Comparison of ENCODE assay signal across 7 cellular contexts in the genomic region with DNA sequence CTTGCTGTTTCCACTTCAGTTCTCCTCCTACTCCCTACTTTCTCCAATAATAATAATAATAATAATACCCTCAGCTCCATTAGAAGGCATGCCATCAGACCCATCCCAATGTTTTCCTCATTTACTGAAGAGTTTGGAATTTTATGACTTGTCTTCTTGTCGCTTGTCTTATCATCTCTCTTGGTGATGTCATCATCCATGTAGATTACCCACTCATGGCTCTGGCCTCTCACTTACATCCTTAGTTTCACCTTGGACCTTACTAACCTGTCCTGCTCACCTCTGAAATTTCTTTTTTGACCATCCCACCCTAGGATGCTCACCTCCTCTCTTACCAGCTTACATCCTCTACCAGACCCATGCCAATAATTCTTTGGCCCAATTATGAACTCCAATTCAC.
"Had no signal": no experiment of that assay in that cellular context is flagged by ENCODE, and none has a peak within 500 bp of the region (broad histone marks: within the 10 kb centered on the region; RNA-seq: fewer than 3 reads in every experiment).

No MANE protein-coding gene starts in this region.

- H3K4me3 ChIP-seq: K562 had no signal

- H3K4me2 ChIP-seq: KMS-11 had no signal

- H3K9ac ChIP-seq: KMS-11 had no signal

- ATAC-seq: K562 had no signal

- FAIRE-seq: HTR-8/SVneo, K562 had no signal

- H3K27ac ChIP-seq: HL-60, KMS-11 had no signal

- DNase-seq: IMR-90, KBM-7, KG1 had no signal
